ENCODE assay signal across 28 cellular contexts in the genomic region with DNA sequence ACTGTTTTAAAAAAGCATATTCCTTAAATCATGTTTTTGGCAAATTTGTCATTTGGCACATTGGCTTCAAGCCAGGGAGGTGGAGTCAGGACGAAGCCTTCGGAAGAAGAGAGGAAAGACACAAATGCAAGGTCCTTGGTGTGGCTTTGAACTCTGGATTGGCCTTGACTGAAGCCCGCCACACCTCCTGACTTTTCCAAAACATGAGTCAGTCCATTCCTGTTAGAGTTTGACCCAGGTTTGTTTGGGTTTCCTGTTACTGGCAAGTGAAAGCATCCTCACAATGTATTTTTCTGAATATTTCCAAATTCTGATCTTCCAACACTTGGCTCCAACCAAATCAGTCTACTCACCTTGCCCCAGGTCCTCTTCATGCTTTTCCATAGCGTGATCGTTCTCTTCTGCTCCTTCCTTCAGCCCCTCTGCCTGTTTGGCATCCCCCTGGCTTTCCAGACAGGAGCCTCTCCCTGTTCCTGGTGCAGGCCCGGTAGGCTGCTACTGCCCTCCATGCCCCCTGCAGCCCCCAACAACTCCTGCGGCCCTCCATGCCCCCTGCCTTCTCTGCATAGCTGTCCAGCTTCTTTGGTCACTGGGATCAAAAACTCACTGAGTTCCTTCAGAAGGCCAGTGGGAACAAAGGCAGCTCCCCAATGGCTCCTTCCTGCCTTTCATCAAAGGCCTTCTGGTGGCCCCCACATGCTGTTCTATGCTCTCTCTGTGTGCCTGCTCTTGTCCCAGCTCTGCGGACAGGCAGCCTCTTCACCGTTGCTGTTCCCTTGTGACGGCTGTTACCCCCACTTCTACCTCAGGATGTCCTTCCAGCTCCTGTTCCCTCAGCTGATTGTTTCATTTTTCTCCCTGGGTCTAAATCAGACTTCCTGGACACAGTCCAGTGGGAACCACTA. TPM values are rescaled to one million over a fixed set of nuclear protein-coding genes. Genes with fewer than 3 reads are reported as not detected.
DNase-seq lines count a peak whose midpoint lies in the region; ATAC-seq lines count a peak whose summit lies in the region.
"Had no signal": no experiment of that assay in that cellular context is flagged by ENCODE, and none has a peak within 500 bp of the region (broad histone marks: within the 10 kb centered on the region; RNA-seq: fewer than 3 reads in every experiment).

No MANE protein-coding gene starts in this region.

- peak overlapping the region; percentile 45 for H2BK15ac ChIP-seq in mesenchymal stem cell (ENCODE audit: low read depth, poor library complexity, severe bottlenecking)

- no peak overlapping the region for H4K91ac ChIP-seq in mesenchymal stem cell (ENCODE audit: low read length)

- peak overlapping the region in 3 of 11 experiments; percentile 4 to 64 (median 37); a peak in 4 of 22 replicates for H3K9ac ChIP-seq in BLaER1 treated with 17β-estradiol and CSF1 and Interleukin-3, amounts not matched to agents 10 nM and 100 nM
- H3K9ac ChIP-seq in adipocyte (ENCODE audit: low read length) (no peak overlapping the region), mesenchymal stem cell (ENCODE audit: low read length) (no peak overlapping the region)
- H3K9ac ChIP-seq: SK-N-SH had no signal

- H3K14ac ChIP-seq in mesenchymal stem cell (ENCODE audit: low read length in 2 of 2): peak overlapping the region in 1 of 2 experiments; percentile 53

- H3K4me3 ChIP-seq in BLaER1 treated with 17β-estradiol and CSF1 and Interleukin-3, amounts not matched to agents 10 nM and 100 nM: no peak overlapping the region
- no peak overlapping the region for H3K4me3 ChIP-seq in adipocyte (ENCODE audit: low read length)
- H3K4me3 ChIP-seq in mesenchymal stem cell (ENCODE audit: insufficient read depth in 1 of 2, low read depth in 1 of 2, low read length in 2 of 2): no peak overlapping the region
- H3K4me3 ChIP-seq: A549, GM12878, smooth muscle cell, suprapubic skin, vagina had no signal

- WGBS in mesenchymal stem cell: 86% methylated on average over 10 of the region's 10 CpGs

- H3K27ac ChIP-seq in BLaER1 treated with 17β-estradiol and CSF1 and Interleukin-3, amounts not matched to agents 10 nM and 100 nM: peak overlapping the region in 10 of 11 experiments; percentile 18 to 89 (median 68); a peak in 16 of 22 replicates
- no peak overlapping the region for H3K27ac ChIP-seq in mesenchymal stem cell (ENCODE audit: low read length, poor library complexity, severe bottlenecking)
- H3K27ac ChIP-seq: suprapubic skin, vagina had no signal

- no peak overlapping the region for H2BK120ac ChIP-seq in mesenchymal stem cell (ENCODE audit: low read depth, low read length)

- peak overlapping the region in 7 of 11 experiments; percentile 35 to 92 (median 81); a peak in 10 of 22 replicates for H3K4me2 ChIP-seq in BLaER1 treated with 17β-estradiol and CSF1 and Interleukin-3, amounts not matched to agents 10 nM and 100 nM
- H3K4me2 ChIP-seq in mesenchymal stem cell (ENCODE audit: low read length, poor library complexity, severe bottlenecking): no peak overlapping the region
- H3K4me2 ChIP-seq: A549, SK-N-SH, smooth muscle cell had no signal

- 0 out of 22 replicates have a peak, but pooled peaks cover 0 to 5% (median 0%) of the 10 kb centered on the region in 11 experiments for H3K9me3 ChIP-seq in BLaER1 treated with 17β-estradiol and CSF1 and Interleukin-3, amounts not matched to agents 10 nM and 100 nM (replicated peaks in 1 of 11)
- H3K9me3 ChIP-seq in adipocyte (ENCODE audit: control insufficient read depth, low read length): no peaks in the 10 kb centered on the region
- no peaks in the 10 kb centered on the region for H3K9me3 ChIP-seq in mesenchymal stem cell (ENCODE audit: control insufficient read depth, low read length)
- H3K9me3 ChIP-seq: A549, BE2C, SK-N-SH, suprapubic skin, vagina had no signal

- no peak overlapping the region for H3K18ac ChIP-seq in mesenchymal stem cell (ENCODE audit: low read depth in 1 of 2, low read length in 2 of 2)

- peak; percentile 11 for DNase-seq in adipocyte (ENCODE audit: low read depth)
- peak; percentile 55 to 58 for DNase-seq in dermis microvascular lymphatic vessel endothelial cell (ENCODE audit: low read depth in 2 of 2)
- no peak for DNase-seq in mesenchymal stem cell
- no peak for DNase-seq in iPS-NIHi7 (ENCODE audit: extremely low spot score)
- no peak for DNase-seq in OCI-M1 (lab: John Stamatoyannopoulos, UW)
- no peak for DNase-seq in hypothalamus (lab: John Stamatoyannopoulos, UW)
- DNase-seq: activated CD4-positive, alpha-beta T cell treated with anti-CD3 and anti-CD28 coated beads for 36 hours; activated T-cell treated with anti-CD3 and anti-CD28 coated beads, Interleukin-2, amount 50 U/mL, for 4 hours; amygdala; BE2C; DMS79 treated with DMSO at 0.1 percent for 48 hours; effector CD4-positive, alpha-beta T cell; left ventricle myocardium superior; NCI-H1417; NCI-H2081 treated with DMSO at 0.1 percent for 48 hours; NCI-H345; NCI-H774; SK-N-SH; stimulated activated CD4-positive, alpha-beta T cell treated with anti-CD3 and anti-CD28 coated beads, Interleukin-4, amount 100 ng/mL, for 1 hour; T-helper 17 cell had no signal

- no peak overlapping the region for H2BK5ac ChIP-seq in mesenchymal stem cell (ENCODE audit: low read depth, low read length, poor library complexity, severe bottlenecking)

- H2AK5ac ChIP-seq in mesenchymal stem cell (ENCODE audit: low read length, severe bottlenecking): no peak overlapping the region

- H3K4me1 ChIP-seq in BLaER1 treated with 17β-estradiol and CSF1 and Interleukin-3, amounts not matched to agents 10 nM and 100 nM: peaks cover 15 to 100% (median 88%) of the 10 kb centered on the region in 10 experiments; a peak in 19 of 20 replicates
- H3K4me1 ChIP-seq in adipocyte (ENCODE audit: control insufficient read depth, insufficient read depth, low read length) (peaks cover 34% of the 10 kb centered on the region), mesenchymal stem cell (ENCODE audit: control insufficient read depth, insufficient read depth, low read depth, low read length) (peaks cover 14% of the 10 kb centered on the region)

- H3K4ac ChIP-seq in mesenchymal stem cell (ENCODE audit: low read depth in 1 of 2, low read length in 2 of 2): no peak overlapping the region

- H3K23ac ChIP-seq in mesenchymal stem cell (ENCODE audit: low read length in 2 of 2): no peak overlapping the region

- H3K79me1 ChIP-seq in mesenchymal stem cell (replicated peaks; ENCODE audit: low read length, poor library complexity, severe bottlenecking): no peaks in the 10 kb centered on the region

- no peak for ATAC-seq in HG02840 (IDR thresholded peaks at IDR 0.05; ENCODE audit: low FRiP score, unreplicated experiment)
- ATAC-seq: A549; activated CD4-positive, alpha-beta T cell treated with anti-CD3 and anti-CD28 coated beads for 36 hours; activated T-cell treated with anti-CD3 and anti-CD28 coated beads, Interleukin-2, amount 50 U/mL, for 4 hours; GM12878; left ventricle myocardium superior; stimulated activated memory B cell treated with anti-CD40 and anti-IgM and Interleukin-4, amounts not matched to agents 10 μg/mL and 1 μg/mL and 100 μg/mL, for 72 hours; T-helper 17 cell had no signal

- no peaks in the 10 kb centered on the region for H3K36me3 ChIP-seq in BLaER1 treated with 17β-estradiol and CSF1 and Interleukin-3, amounts not matched to agents 10 nM and 100 nM
- no peaks in the 10 kb centered on the region for H3K36me3 ChIP-seq in adipocyte (ENCODE audit: control insufficient read depth, insufficient read depth, low read length, severe bottlenecking)
- H3K36me3 ChIP-seq in mesenchymal stem cell (ENCODE audit: control insufficient read depth in 1 of 2, insufficient read depth in 2 of 2, low read depth in 1 of 2, low read length in 2 of 2): no peaks in the 10 kb centered on the region
- H3K36me3 ChIP-seq: BE2C, suprapubic skin, vagina had no signal

- peak overlapping the region in 1 of 2 experiments; percentile 38 for H2BK12ac ChIP-seq in mesenchymal stem cell (ENCODE audit: low read length in 2 of 2)

- H3K27me3 ChIP-seq in BLaER1 treated with 17β-estradiol and CSF1 and Interleukin-3, amounts not matched to agents 10 nM and 100 nM: no peaks in the 10 kb centered on the region
- H3K27me3 ChIP-seq in adipocyte (replicated peaks; ENCODE audit: control insufficient read depth, insufficient read depth, low read length) (no peaks in the 10 kb centered on the region), mesenchymal stem cell (ENCODE audit: control insufficient read depth in 1 of 2, insufficient read depth in 1 of 2, low read length in 2 of 2) (no peaks in the 10 kb centered on the region)
- H3K27me3 ChIP-seq: BE2C, suprapubic skin, vagina had no signal

- H4K20me1 ChIP-seq in BLaER1 treated with 17β-estradiol and CSF1 and Interleukin-3, amounts not matched to agents 10 nM and 100 nM: no peaks in the 10 kb centered on the region

- H4K8ac ChIP-seq in mesenchymal stem cell (ENCODE audit: low read length): no peak overlapping the region

- H2AFZ ChIP-seq in mesenchymal stem cell (ENCODE audit: low read depth, low read length): no peak overlapping the region

RNA-seq across cellular contexts. Expression of gene SLC30A1, which starts 30.4 kb away (rescaled TPM):
- total RNA-seq in dermis microvascular lymphatic vessel endothelial cell: 27.9 and 35.3 TPM in 2 replicates
- 6.8 TPM for polyA plus RNA-seq in mesenchymal stem cell (2013, experiment 1 of 2)
- polyA plus RNA-seq in mesenchymal stem cell (2013, experiment 2 of 2): 7.1 TPM

Comparison
In these comparisons a context has a peak if more than half of its experiments do, and no peak if none do; other contexts are left out.
1. DNase-seq: peak in adipocyte (single experiment) and dermis microvascular lymphatic vessel endothelial cell (2 of 2); none in mesenchymal stem cell (single experiment), iPS-NIHi7 (single experiment), OCI-M1 (single experiment) and hypothalamus (0 of 51).